Comparison of ENCODE assay signal across 10 cellular contexts in genomic region chr1:30755334-30755733, GRCh38. TPM values are rescaled to one million over a fixed set of nuclear protein-coding genes. Genes with fewer than 3 reads are reported as not detected.
DNase-seq lines count a peak whose midpoint lies in the region; ATAC-seq and TF ChIP-seq lines count a peak whose summit lies in the region.
"Had no signal": no experiment of that assay in that cellular context is flagged by ENCODE, and none has a peak within 500 bp of the region (broad histone marks: within the 10 kb centered on the region; RNA-seq: fewer than 3 reads in every experiment).

No MANE protein-coding gene starts in this region.

- 82% methylated on average over 6 of the region's 6 CpGs for WGBS in thymus
- no CpG with 5 or more reads among the region's 6 CpGs for WGBS in neuronal stem cell (ENCODE audit: extremely low coverage in 2 of 2, insufficient read length in 2 of 2, insufficient replicate concordance in 1 of 2), 2 donors

- H3K36me3 ChIP-seq in left lung = peaks cover 0 to 20% of the 10 kb centered on the region in 2 donors
- H3K36me3 ChIP-seq in thymus (ENCODE audit: control insufficient read depth, insufficient read depth) = peaks cover 8% of the 10 kb centered on the region
- no peaks in the 10 kb centered on the region for H3K36me3 ChIP-seq in neuronal stem cell (replicated peaks in 1 of 2; ENCODE audit: control insufficient read depth in 2 of 2, insufficient read depth in 2 of 2, low read length in 2 of 2)

- no peak overlapping the region for H2BK5ac ChIP-seq in neuronal stem cell (ENCODE audit: low read length)

- H3K27ac ChIP-seq in left lung = peak overlapping the region; percentile 88 to 98
- peak overlapping the region; percentile 95 for H3K27ac ChIP-seq in thymus (ENCODE audit: low read depth)
- H3K27ac ChIP-seq in neuronal stem cell (replicated peaks; ENCODE audit: low read length) = no peak overlapping the region

- H3K4me2 ChIP-seq in neuronal stem cell (ENCODE audit: insufficient read depth, low read length, poor library complexity, severe bottlenecking) = no peak overlapping the region

- DNase-seq in activated CD8-positive, alpha-beta memory T cell treated with anti-CD3 and anti-CD28 coated beads, Interleukin-2, amount 10 ng/mL, durations not matched to agents 7 days and 5 days = no peak
- no peak for DNase-seq in activated CD8-positive, alpha-beta memory T cell treated with anti-CD3 and anti-CD28 coated beads, Interleukin-2, amount 50 U/mL, for 4 hours
- DNase-seq in T-cell (no peak), left lung (no peak), DMS79 (lab: John Stamatoyannopoulos, UW) (no peak), neuronal stem cell (ENCODE audit: low spot score) (no peak)
- DNase-seq: GDM1 had no signal

- intact Hi-C loops in left lung (cut with DNase I) = no loop called here

- no peak overlapping the region for H3K14ac ChIP-seq in neuronal stem cell (ENCODE audit: low read length)

- no peak overlapping the region for H2BK15ac ChIP-seq in neuronal stem cell (ENCODE audit: low read length)

- H3K4me1 Mint-ChIP-seq in activated CD8-positive, alpha-beta memory T cell treated with anti-CD3 and anti-CD28 coated beads, Interleukin-2, amount 10 ng/mL, durations not matched to agents 7 days and 5 days = peaks cover 82% of the 10 kb centered on the region
- peaks cover 77 to 94% (median 87%) of the 10 kb centered on the region in 3 donors for H3K4me1 Mint-ChIP-seq in T-cell

- H3K9me3 ChIP-seq in left lung = no peaks in the 10 kb centered on the region
- no peaks in the 10 kb centered on the region for H3K9me3 ChIP-seq in thymus (ENCODE audit: control insufficient read depth)
- no peaks in the 10 kb centered on the region for H3K9me3 ChIP-seq in neuronal stem cell (replicated peaks in 1 of 2; ENCODE audit: control insufficient read depth in 2 of 2, insufficient read depth in 1 of 2, low read depth in 1 of 2, low read length in 2 of 2)

- H2BK12ac ChIP-seq in neuronal stem cell (ENCODE audit: low read length) = no peak overlapping the region

- no peak overlapping the region for H3K9ac ChIP-seq in neuronal stem cell (ENCODE audit: low read depth, low read length, poor library complexity)

- no peak for TF ChIP-seq CTCF in left lung (IDR thresholded peaks at IDR 0.05)

- no peak overlapping the region for H4K91ac ChIP-seq in neuronal stem cell (ENCODE audit: low read depth, low read length, poor library complexity)

- no peak overlapping the region for H3K4ac ChIP-seq in neuronal stem cell (ENCODE audit: low read length)

- no peak overlapping the region for H2AFZ ChIP-seq in neuronal stem cell (ENCODE audit: low read length)

- no peaks in the 10 kb centered on the region for H3K27me3 Mint-ChIP-seq in activated CD8-positive, alpha-beta memory T cell treated with anti-CD3 and anti-CD28 coated beads, Interleukin-2, amount 10 ng/mL, durations not matched to agents 7 days and 5 days
- H3K27me3 Mint-ChIP-seq in T-cell = no peaks in the 10 kb centered on the region

- POLR2A ChIA-PET in T-cell (lab: Charles Lee) = interaction anchor here (1.9 to 3.4 kb wide), 3 partner anchors 9 to 11 kb away, joined by 5 to 21 read pairs (median 20); no protein-coding TSS in a partner anchor

- H2AK5ac ChIP-seq in neuronal stem cell (ENCODE audit: low read depth, low read length) = no peak overlapping the region

- H4K8ac ChIP-seq in neuronal stem cell (ENCODE audit: low read depth, low read length) = no peak overlapping the region

- no peak for ATAC-seq in activated CD8-positive, alpha-beta memory T cell treated with anti-CD3 and anti-CD28 coated beads, Interleukin-2, amount 10 ng/mL, durations not matched to agents 7 days and 5 days
- ATAC-seq in T-cell (replicated peaks in 1 of 4) (no peak), left lung (no peak), HG02840 (IDR thresholded peaks at IDR 0.05; ENCODE audit: low FRiP score, unreplicated experiment) (no peak)

- no peaks in the 10 kb centered on the region for H3K9me3 Mint-ChIP-seq in activated CD8-positive, alpha-beta memory T cell treated with anti-CD3 and anti-CD28 coated beads, Interleukin-2, amount 10 ng/mL, durations not matched to agents 7 days and 5 days (ENCODE audit: low read depth)
- H3K9me3 Mint-ChIP-seq in T-cell = no peaks in the 10 kb centered on the region

- peaks cover 0 to 5% of the 10 kb centered on the region in 2 donors for H3K27me3 ChIP-seq in left lung
- no peaks in the 10 kb centered on the region for H3K27me3 ChIP-seq in thymus (ENCODE audit: control insufficient read depth, insufficient read depth)
- no peaks in the 10 kb centered on the region for H3K27me3 ChIP-seq in neuronal stem cell (ENCODE audit: control insufficient read depth in 3 of 3, insufficient read depth in 3 of 3, low read depth in 1 of 3, low read length in 3 of 3)

- H3K4me3 ChIP-seq in left lung (peak overlapping the region in 1 of 2 donors; percentile 70), thymus (ENCODE audit: low read length) (peak overlapping the region; percentile 87), neuronal stem cell (ENCODE audit: low read length in 2 of 2) (no peak overlapping the region)

- CTCF ChIA-PET in activated CD8-positive, alpha-beta memory T cell treated with anti-CD3 and anti-CD28 coated beads, Interleukin-2, amount 10 ng/mL, durations not matched to agents 7 days and 5 days (lab: Charles Lee) = interaction anchor here (0.9 to 30.3 kb wide), 6 partner anchors 12 to 35 kb away, joined by 3 to 438 read pairs (median 72); no protein-coding TSS in a partner anchor
- CTCF ChIA-PET in T-cell (lab: Charles Lee) = interaction anchor here in 1 of 2 donors (0.8 to 1.6 kb wide), 3 partner anchors 12 to 149 kb away, joined by 3 to 5 read pairs (median 3); no protein-coding TSS in a partner anchor

- peak overlapping the region; percentile 95 for H3K27ac Mint-ChIP-seq in activated CD8-positive, alpha-beta memory T cell treated with anti-CD3 and anti-CD28 coated beads, Interleukin-2, amount 10 ng/mL, durations not matched to agents 7 days and 5 days
- peak overlapping the region; percentile 96 to 98 for H3K27ac Mint-ChIP-seq in T-cell

- no peak overlapping the region for H3K18ac ChIP-seq in neuronal stem cell (ENCODE audit: low read length)

- H3K4me1 ChIP-seq in left lung = peaks cover 0 to 76% of the 10 kb centered on the region in 2 donors
- H3K4me1 ChIP-seq in thymus (ENCODE audit: control insufficient read depth, insufficient read depth, low read length) = peaks cover 57% of the 10 kb centered on the region
- peaks cover 6% of the 10 kb centered on the region in 2 donors for H3K4me1 ChIP-seq in neuronal stem cell (ENCODE audit: control insufficient read depth in 2 of 2, insufficient read depth in 1 of 2, low read depth in 1 of 2, low read length in 2 of 2)

- H3K36me3 Mint-ChIP-seq in activated CD8-positive, alpha-beta memory T cell treated with anti-CD3 and anti-CD28 coated beads, Interleukin-2, amount 10 ng/mL, durations not matched to agents 7 days and 5 days = peaks cover 39% of the 10 kb centered on the region
- peaks cover 25% of the 10 kb centered on the region for H3K36me3 Mint-ChIP-seq in T-cell

- no peak overlapping the region for H3K23ac ChIP-seq in neuronal stem cell (ENCODE audit: low read depth, low read length, poor library complexity)

- no peaks in the 10 kb centered on the region for H3K79me1 ChIP-seq in neuronal stem cell (ENCODE audit: low read depth, low read length)

- no peak overlapping the region for H2BK120ac ChIP-seq in neuronal stem cell (ENCODE audit: low read depth, low read length)

- peak overlapping the region; percentile 98 for H3K4me3 Mint-ChIP-seq in activated CD8-positive, alpha-beta memory T cell treated with anti-CD3 and anti-CD28 coated beads, Interleukin-2, amount 10 ng/mL, durations not matched to agents 7 days and 5 days
- H3K4me3 Mint-ChIP-seq in T-cell = peak overlapping the region; percentile 98 to 100 (median 99)

RNA-seq across cellular contexts. Expression of gene LAPTM5, which starts 2.2 kb away (rescaled TPM):
- 100 to 1,000 TPM; 326 to 386 TPM for total RNA-seq in activated CD8-positive, alpha-beta memory T cell treated with anti-CD3 and anti-CD28 coated beads, Interleukin-2, amount 10 ng/mL, durations not matched to agents 7 days and 5 days
- 100 to 1,000 TPM; 529 to 586 (median 559) TPM for total RNA-seq in T-cell
- 100 to 1,000 TPM; 185 to 513 TPM for total RNA-seq in left lung
- polyA plus RNA-seq in thymus = 364 TPM
- polyA plus RNA-seq in neuronal stem cell (2013, experiment 1 of 2) = 0.15 TPM
- 0.10 TPM for polyA plus RNA-seq in neuronal stem cell (2013, experiment 2 of 2)

RNA-seq across cellular contexts. Expression of gene MATN1, which starts 31.9 kb away (rescaled TPM):
- total RNA-seq in activated CD8-positive, alpha-beta memory T cell treated with anti-CD3 and anti-CD28 coated beads, Interleukin-2, amount 10 ng/mL, durations not matched to agents 7 days and 5 days = under 1 TPM in 1 of 2 experiments, not detected in 1; 0.32 TPM
- total RNA-seq in T-cell = 1 to 10 TPM in 2 of 5 donors, under 1 TPM in 3; 0.20 to 5.5 (median 0.60) TPM
- total RNA-seq in left lung = under 1 TPM in 1 of 2 donors, not detected in 1; 0.08 TPM
- polyA plus RNA-seq in thymus = 0.27 TPM
- 0.04 TPM for polyA plus RNA-seq in neuronal stem cell (2013, experiment 1 of 2)
- polyA plus RNA-seq in neuronal stem cell (2013, experiment 2 of 2) = 0.01 TPM
- total RNA-seq: lower leg skin had no signal
